ENCODE assay signal across 8 cellular contexts in the genomic region with DNA sequence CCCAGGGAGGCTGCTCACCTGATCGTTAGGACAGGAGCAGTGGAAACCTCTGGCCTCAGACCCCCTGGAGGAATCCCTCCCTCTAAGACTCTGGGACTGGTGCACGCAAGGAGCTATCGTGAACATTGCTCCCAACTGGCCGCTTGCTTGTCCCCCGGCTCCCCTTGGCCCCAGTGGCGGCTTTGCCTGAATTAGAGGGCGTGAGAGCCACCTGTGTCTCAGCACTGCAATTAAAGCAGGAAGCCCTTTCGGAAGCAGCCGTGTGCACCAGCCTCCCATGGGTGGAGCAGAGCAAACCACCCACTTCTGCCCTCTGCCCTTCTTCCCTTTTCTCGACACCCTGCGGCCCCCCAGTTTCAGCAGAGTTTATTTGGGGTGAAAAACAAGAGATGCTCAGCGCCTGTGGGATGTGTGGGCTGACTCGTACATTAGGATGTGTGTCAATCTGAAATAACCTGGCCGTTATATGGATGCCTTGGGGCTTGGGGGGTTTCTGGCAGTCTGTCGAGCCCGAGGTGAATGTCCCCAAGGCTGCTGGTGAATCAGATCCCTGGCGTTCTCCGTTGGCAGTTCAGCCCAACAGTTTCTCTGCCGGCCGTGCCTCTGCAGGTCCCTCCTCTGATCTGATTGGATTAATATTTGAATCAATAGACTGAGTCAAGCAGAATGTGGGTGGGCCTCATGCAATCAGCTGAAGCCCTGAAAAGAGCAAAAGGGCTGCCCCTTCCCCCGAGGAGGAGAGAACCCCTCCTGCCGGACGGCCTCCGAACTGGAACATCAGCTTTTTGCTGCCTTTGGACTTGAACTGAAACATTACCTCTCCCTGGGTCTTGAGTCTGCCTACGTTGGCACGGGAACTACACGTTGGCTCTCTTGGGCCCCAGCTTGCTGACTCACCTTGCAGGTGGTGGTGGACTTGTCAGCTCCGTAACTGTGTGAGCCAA. TPM values are rescaled to one million over a fixed set of nuclear protein-coding genes. Genes with fewer than 3 reads are reported as not detected.
DNase-seq lines count a peak whose midpoint lies in the region; ATAC-seq, FAIRE-seq and TF ChIP-seq lines count a peak whose summit lies in the region.

No MANE protein-coding gene starts in this region.

- peaks cover 77% of the 10 kb centered on the region for H3K4me1 Mint-ChIP-seq in dendritic cell treated with granulocyte-macrophage colony-stimulating factor and Interleukin-4, amounts not matched to agents 40 ng/mL and 50 ng/mL, for 4 days (ENCODE audit: low read depth)

- no peaks in the 10 kb centered on the region for H3K9me3 Mint-ChIP-seq in dendritic cell treated with granulocyte-macrophage colony-stimulating factor and Interleukin-4, amounts not matched to agents 40 ng/mL and 50 ng/mL, for 4 days

- peak overlapping the region; percentile 60 for H3K4me3 ChIP-seq in GM12875 (ENCODE audit: low read depth, low read length)

- no peak for FAIRE-seq in urothelium cell line (lab: Jason Lieb, UNC)

- intact Hi-C loops in dendritic cell treated with granulocyte-macrophage colony-stimulating factor and Interleukin-4, amounts not matched to agents 40 ng/mL and 50 ng/mL, for 4 days (cut with micrococcal nuclease) = loop anchor here (5.0 kb wide), 2 partner anchors 33 to 52 kb away; a partner anchor contains a TSS

- peak overlapping the region; percentile 97 for H3K27ac Mint-ChIP-seq in dendritic cell treated with granulocyte-macrophage colony-stimulating factor and Interleukin-4, amounts not matched to agents 40 ng/mL and 50 ng/mL, for 4 days

- peak; percentile 32 for ATAC-seq in HG03378 (IDR thresholded peaks at IDR 0.05; ENCODE audit: unreplicated experiment)
- ATAC-seq in HG02870 (IDR thresholded peaks at IDR 0.05; ENCODE audit: unreplicated experiment) = no peak

- H3K36me3 Mint-ChIP-seq in dendritic cell treated with granulocyte-macrophage colony-stimulating factor and Interleukin-4, amounts not matched to agents 40 ng/mL and 50 ng/mL, for 4 days (ENCODE audit: low read depth) = no peaks in the 10 kb centered on the region

- no peaks in the 10 kb centered on the region for H3K27me3 Mint-ChIP-seq in dendritic cell treated with granulocyte-macrophage colony-stimulating factor and Interleukin-4, amounts not matched to agents 40 ng/mL and 50 ng/mL, for 4 days

- DNase-seq in T-helper 9 cell = peak; percentile 34
- peak; percentile 73 for DNase-seq in stimulated activated CD4-positive, alpha-beta T cell treated with anti-CD3 and anti-CD28 coated beads, Interleukin-1b, Interleukin-23, amount 100 ng/mL, for 48 hours
- no peak for DNase-seq in urothelium cell line (ENCODE audit: low spot score)
- DNase-seq in dermis blood vessel endothelial cell = no peak

- H3K4me3 Mint-ChIP-seq in dendritic cell treated with granulocyte-macrophage colony-stimulating factor and Interleukin-4, amounts not matched to agents 40 ng/mL and 50 ng/mL, for 4 days = peak overlapping the region; percentile 63

- TF ChIP-seq CTCF in GM12875 (IDR thresholded peaks at IDR 0.05; ENCODE audit: borderline replicate concordance, insufficient read depth, low read depth, low read length) = peak; percentile 32

RNA-seq across cellular contexts. Expression of a gene that starts 7.3 kb away (rescaled TPM):
- not detected in 2 replicates for total RNA-seq in dermis blood vessel endothelial cell

RNA-seq across cellular contexts. Expression of a gene that starts 53.7 kb away (rescaled TPM):
- total RNA-seq in dermis blood vessel endothelial cell = 5.3 and 6.1 TPM in 2 replicates

Comparison
In these comparisons a context has a peak if more than half of its experiments do, and no peak if none do; other contexts are left out.
1. DNase-seq: peak in T-helper 9 cell (single experiment) and stimulated activated CD4-positive, alpha-beta T cell treated with anti-CD3 and anti-CD28 coated beads, Interleukin-1b, Interleukin-23, amount 100 ng/mL, for 48 hours (single experiment); none in urothelium cell line (single experiment) and dermis blood vessel endothelial cell (single experiment).